In genomic region chr1:183841550-183841949, GRCh38 we compare ENCODE assay signal across 8 cellular contexts. TPM values are rescaled to one million over a fixed set of nuclear protein-coding genes. Genes with fewer than 3 reads are reported as not detected.
DNase-seq lines count a peak whose midpoint lies in the region; ATAC-seq and TF ChIP-seq lines count a peak whose summit lies in the region.

No MANE protein-coding gene starts in this region.

- no peaks in the 10 kb centered on the region for H3K9me3 ChIP-seq in sigmoid colon

- peak overlapping the region; percentile 63 to 71 (median 68) for H3K27ac ChIP-seq in sigmoid colon

- H3K4me1 Mint-ChIP-seq in activated CD4-positive, alpha-beta T cell treated with anti-CD3 and anti-CD28 coated beads for 36 hours: peaks cover 25% of the 10 kb centered on the region
- peaks cover 29% of the 10 kb centered on the region for H3K4me1 Mint-ChIP-seq in T-helper 2 cell treated with Interferon-gamma antibody and Interleukin-4, amounts not matched to agents 5 μg/mL and 100 μg/mL, for 36 hours (ENCODE audit: low read depth)

- TF ChIP-seq CTCF in sigmoid colon (IDR thresholded peaks at IDR 0.05): no peak

- TF ChIP-seq EP300 in sigmoid colon (IDR thresholded peaks at IDR 0.05): no peak

- no peak overlapping the region for H3K4me3 Mint-ChIP-seq in activated CD4-positive, alpha-beta T cell treated with anti-CD3 and anti-CD28 coated beads for 36 hours
- peak overlapping the region; percentile 76 for H3K4me3 Mint-ChIP-seq in T-helper 2 cell treated with Interferon-gamma antibody and Interleukin-4, amounts not matched to agents 5 μg/mL and 100 μg/mL, for 36 hours

- no peaks in the 10 kb centered on the region for H3K36me3 ChIP-seq in sigmoid colon

- no peak overlapping the region for H3K4me3 ChIP-seq in sigmoid colon

- no peak for DNase-seq in activated CD4-positive, alpha-beta T cell treated with anti-CD3 and anti-CD28 coated beads for 36 hours
- DNase-seq in activated CD4-positive, alpha-beta T cell treated with anti-CD3 and anti-CD28 coated beads, Interleukin-2, amount 50 U/mL, for 1 hour: no peak
- DNase-seq in T-helper 2 cell treated with Interferon-gamma antibody and Interleukin-4, amounts not matched to agents 5 μg/mL and 100 μg/mL, for 36 hours (ENCODE audit: low spot score): no peak
- DNase-seq in sigmoid colon (no peak), NCI-H1436 treated with DMSO at 0.1 percent for 48 hours (lab: John Stamatoyannopoulos, UW) (no peak), DMS153 treated with DMSO at 0.1 percent for 48 hours (lab: John Stamatoyannopoulos, UW; ENCODE audit: unreplicated experiment) (no peak)

- 2 to 41% methylated on average over 1 of the region's 1 CpG for WGBS in sigmoid colon, 2 donors

- intact Hi-C loops in activated CD4-positive, alpha-beta T cell treated with anti-CD3 and anti-CD28 coated beads for 36 hours (cut with DNase I, micrococcal nuclease): loop anchor here in 1 of 2 experiments (1.0 kb wide), 1 partner anchor 115 kb away; no protein-coding TSS in a partner anchor
- intact Hi-C loops in sigmoid colon (cut with DNase I): no loop called here

- H3K27ac Mint-ChIP-seq in activated CD4-positive, alpha-beta T cell treated with anti-CD3 and anti-CD28 coated beads for 36 hours: peak overlapping the region; percentile 84
- peak overlapping the region; percentile 91 for H3K27ac Mint-ChIP-seq in T-helper 2 cell treated with Interferon-gamma antibody and Interleukin-4, amounts not matched to agents 5 μg/mL and 100 μg/mL, for 36 hours

- H3K36me3 Mint-ChIP-seq in activated CD4-positive, alpha-beta T cell treated with anti-CD3 and anti-CD28 coated beads for 36 hours (ENCODE audit: low read depth): no peaks in the 10 kb centered on the region
- H3K36me3 Mint-ChIP-seq in T-helper 2 cell treated with Interferon-gamma antibody and Interleukin-4, amounts not matched to agents 5 μg/mL and 100 μg/mL, for 36 hours (ENCODE audit: low read depth): peaks cover 2% of the 10 kb centered on the region

- peaks cover 0 to 45% (median 34%) of the 10 kb centered on the region in 4 donors for H3K4me1 ChIP-seq in sigmoid colon

- CTCF ChIA-PET in activated CD4-positive, alpha-beta T cell treated with anti-CD3 and anti-CD28 coated beads for 36 hours (lab: Charles Lee): interaction anchor here (0.6 to 1.5 kb wide), 3 partner anchors 18 to 1095 kb away, joined by 3 to 5 read pairs (median 3); no protein-coding TSS in a partner anchor

- H3K9me3 Mint-ChIP-seq in activated CD4-positive, alpha-beta T cell treated with anti-CD3 and anti-CD28 coated beads for 36 hours (ENCODE audit: low read depth): no peaks in the 10 kb centered on the region
- H3K9me3 Mint-ChIP-seq in T-helper 2 cell treated with Interferon-gamma antibody and Interleukin-4, amounts not matched to agents 5 μg/mL and 100 μg/mL, for 36 hours: no peaks in the 10 kb centered on the region

- H3K27me3 ChIP-seq in sigmoid colon: no peaks in the 10 kb centered on the region

- ATAC-seq in activated CD4-positive, alpha-beta T cell treated with anti-CD3 and anti-CD28 coated beads for 36 hours: peak; percentile 79
- ATAC-seq in HG02610 (IDR thresholded peaks at IDR 0.05; ENCODE audit: unreplicated experiment) (peak; percentile 73), GM21786 (IDR thresholded peaks at IDR 0.05; ENCODE audit: unreplicated experiment) (no peak)

- H3K27me3 Mint-ChIP-seq in activated CD4-positive, alpha-beta T cell treated with anti-CD3 and anti-CD28 coated beads for 36 hours: no peaks in the 10 kb centered on the region
- H3K27me3 Mint-ChIP-seq in T-helper 2 cell treated with Interferon-gamma antibody and Interleukin-4, amounts not matched to agents 5 μg/mL and 100 μg/mL, for 36 hours (ENCODE audit: low read depth): no peaks in the 10 kb centered on the region

- POLR2A ChIA-PET in activated CD4-positive, alpha-beta T cell treated with anti-CD3 and anti-CD28 coated beads for 36 hours (lab: Charles Lee): no interaction called here

- TF ChIP-seq POLR2A in sigmoid colon (IDR thresholded peaks at IDR 0.05): no peak

RNA-seq across cellular contexts. Expression of gene RGL1, which starts 36.6 kb away (rescaled TPM):
- total RNA-seq in activated CD4-positive, alpha-beta T cell treated with anti-CD3 and anti-CD28 coated beads for 36 hours: 1 to 10 TPM; 2.0 TPM
- 10 to 100 TPM; 23.8 to 42.1 (median 30.8) TPM for total RNA-seq in sigmoid colon
- polyA plus RNA-seq in sigmoid colon: 1 to 10 TPM; 8.3 to 9.6 (median 8.9) TPM

Comparison
In these comparisons a context has a peak if more than half of its experiments do, and no peak if none do; other contexts are left out.
1. RNA of gene RGL1, which starts 36.6 kb away (total RNA-seq): 23.8 to 42.1 TPM in sigmoid colon; 2.0 TPM in activated CD4-positive, alpha-beta T cell treated with anti-CD3 and anti-CD28 coated beads for 36 hours; every median in the first group is over 4 times any median in the second.